Comparison of ENCODE assay signal across 1 cellular context in genomic region chr3:32966627-32967026, GRCh38.
A peak's percentile ranks its signal among the peaks of the same experiment; 100 is the strongest.
TF ChIP-seq lines count a peak whose summit lies in the region.

No MANE protein-coding gene starts in this region.

TF ChIP-seq in HepG2, 621 proteins besides CTCF, POLR2A, EP300 and RAD21:
- TF ChIP-seq ZNF431 (CRISPR knock-in tag; IDR thresholded peaks at IDR 0.05; ENCODE audit: borderline replicate concordance, low read depth), result peak; percentile 98
TF ChIP-seq in HepG2: peak in this region for 1; not testable (repeated sequence) for 620.
